8 cellular contexts compared by ENCODE assay signal in the genomic region with DNA sequence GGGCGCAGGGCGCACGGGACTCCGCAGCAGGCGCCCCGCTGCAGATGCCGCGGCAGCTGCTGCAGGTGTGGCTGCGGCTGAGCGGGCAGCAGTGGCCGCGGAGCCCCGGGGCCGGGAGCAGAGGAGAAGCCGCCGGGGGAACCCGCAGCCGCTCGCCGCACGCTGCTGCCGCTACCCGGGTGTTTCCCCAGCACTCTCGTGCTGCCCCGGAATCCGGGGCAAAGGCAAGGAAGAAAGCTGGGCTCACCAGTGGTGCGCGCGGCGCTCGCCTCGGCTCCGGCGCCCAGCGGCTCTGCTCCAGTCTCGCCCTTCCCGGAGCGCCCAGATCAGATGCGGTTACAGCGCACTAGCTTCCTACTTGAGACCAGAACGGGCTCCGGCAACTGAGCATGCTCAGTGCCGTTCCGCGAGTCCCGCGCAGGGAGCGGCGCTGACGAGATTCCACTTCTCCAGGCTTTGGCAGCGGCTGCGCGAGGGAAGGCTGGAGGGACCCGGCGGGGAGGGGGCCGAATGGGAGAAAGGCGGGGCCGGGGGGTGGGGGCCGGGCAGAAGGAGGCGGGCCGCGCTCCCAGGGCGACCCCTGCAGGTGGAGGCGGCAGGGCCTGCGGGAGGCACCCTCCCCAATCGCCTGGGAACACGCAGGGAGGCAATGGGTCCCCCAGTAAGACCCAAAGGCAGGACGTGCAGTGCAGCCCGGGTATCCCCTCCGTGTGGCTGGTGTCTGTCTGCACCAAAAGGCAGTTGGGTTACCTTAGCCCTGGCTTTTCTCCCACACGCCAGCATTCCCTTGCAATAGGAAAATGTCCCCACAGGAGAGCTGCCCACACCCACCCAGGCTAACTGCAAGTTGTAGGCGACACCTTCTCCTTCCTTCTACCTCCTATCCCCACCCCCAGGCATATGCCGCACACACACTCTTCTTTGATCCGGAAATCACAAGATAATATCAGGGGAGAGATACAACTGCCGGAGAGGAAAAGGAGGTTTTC. TPM values are rescaled to one million over a fixed set of nuclear protein-coding genes. Genes with fewer than 3 reads are reported as not detected.
DNase-seq lines count a peak whose midpoint lies in the region; ATAC-seq and TF ChIP-seq lines count a peak whose summit lies in the region.

A gene (minus strand): TSS at position 385 of the 989 bp plus-strand sequence. CDS start 181,288 bp downstream, outside the sequence.

- no peaks in the 10 kb centered on the region for H3K9me2 ChIP-seq in OCI-LY1 (ENCODE audit: low read depth, low read length)

- no peaks in the 10 kb centered on the region for H3K79me2 ChIP-seq in OCI-LY1 (ENCODE audit: insufficient read depth, low read length)

- H3K27me3 ChIP-seq in OCI-LY1 (ENCODE audit: insufficient read depth, low read length) (no peaks in the 10 kb centered on the region), neuron (ENCODE audit: insufficient read depth, low read length) (peaks cover 50% of the 10 kb centered on the region), upper lobe of left lung (peaks cover 0 to 4% (median 0%) of the 10 kb centered on the region in 4 donors)

- no peaks in the 10 kb centered on the region for H3K36me3 ChIP-seq in OCI-LY1 (ENCODE audit: insufficient read depth, low read length)
- H3K36me3 ChIP-seq in neuron (ENCODE audit: insufficient read depth, low read length) = no peaks in the 10 kb centered on the region
- H3K36me3 ChIP-seq in upper lobe of left lung = no peaks in the 10 kb centered on the region

- no peaks in the 10 kb centered on the region for H3F3A ChIP-seq in OCI-LY1 (ENCODE audit: insufficient read depth, low read length)

- no peaks in the 10 kb centered on the region for H3K9me3 ChIP-seq in OCI-LY1 (ENCODE audit: low read length)
- H3K9me3 ChIP-seq in neuron (ENCODE audit: low read length) = no peaks in the 10 kb centered on the region
- no peaks in the 10 kb centered on the region for H3K9me3 ChIP-seq in upper lobe of left lung

- peak; percentile 98 for DNase-seq in EL
- DNase-seq in HuH-7.5 (ENCODE audit: low spot score) = peak; percentile 85
- DNase-seq in germinal center (ENCODE audit: low spot score) = peak; percentile 89
- DNase-seq in upper lobe of left lung = peak; percentile 92 to 96

- no peak within 1 kb of the TSS for H3K27ac Mint-ChIP-seq in activated naive CD4-positive, alpha-beta T cell treated with anti-CD3 and anti-CD28 coated beads, Interleukin-2, amount 50 U/mL, for 24 hours

- H2AFZ ChIP-seq in OCI-LY1 (ENCODE audit: low read length) = no peak within 1 kb of the TSS
- H2AFZ ChIP-seq in neuron (ENCODE audit: low read depth, low read length) = peak within 1 kb of the TSS; percentile 89

- peak within 1 kb of the TSS; percentile 57 for H3K9ac ChIP-seq in OCI-LY1 (ENCODE audit: low read length)

- H3K27ac ChIP-seq in OCI-LY1 (ENCODE audit: low read depth, low read length, poor library complexity, severe bottlenecking) (no peak within 1 kb of the TSS), upper lobe of left lung (peak within 1 kb of the TSS; percentile 78 to 91 (median 86))

- peaks cover 4% of the 10 kb centered on the region for H3K36me3 Mint-ChIP-seq in activated naive CD4-positive, alpha-beta T cell treated with anti-CD3 and anti-CD28 coated beads, Interleukin-2, amount 50 U/mL, for 24 hours

- peaks cover 32% of the 10 kb centered on the region for H3K4me1 ChIP-seq in OCI-LY1 (ENCODE audit: insufficient read depth, low read length, severe bottlenecking)
- peaks cover 11% of the 10 kb centered on the region for H3K4me1 ChIP-seq in neuron (ENCODE audit: insufficient read depth, low read length)
- H3K4me1 ChIP-seq in upper lobe of left lung = peaks cover 8 to 45% (median 17%) of the 10 kb centered on the region in 4 donors

- ATAC-seq in GM21576 (IDR thresholded peaks at IDR 0.05; ENCODE audit: unreplicated experiment) (peak; percentile 41), upper lobe of left lung (ENCODE audit: low FRiP score in 2 of 2) (peak; percentile 95)

- no peaks in the 10 kb centered on the region for H4K20me1 ChIP-seq in OCI-LY1 (ENCODE audit: insufficient read depth, low read length)

- no peak for TF ChIP-seq EP300 in upper lobe of left lung (IDR thresholded peaks at IDR 0.05)

- peak; percentile 56 for TF ChIP-seq CTCF in OCI-LY1 (IDR thresholded peaks at IDR 0.05; ENCODE audit: low read length)
- peak; percentile 50 to 89 (median 68) for TF ChIP-seq CTCF in upper lobe of left lung (IDR thresholded peaks at IDR 0.05)

- peaks cover 51% of the 10 kb centered on the region for H3K27me3 Mint-ChIP-seq in activated naive CD4-positive, alpha-beta T cell treated with anti-CD3 and anti-CD28 coated beads, Interleukin-2, amount 50 U/mL, for 24 hours

- peak within 1 kb of the TSS; percentile 92 for H3K4me2 ChIP-seq in OCI-LY1 (ENCODE audit: low read length)

- H3K4me1 Mint-ChIP-seq in activated naive CD4-positive, alpha-beta T cell treated with anti-CD3 and anti-CD28 coated beads, Interleukin-2, amount 50 U/mL, for 24 hours = peaks cover 26% of the 10 kb centered on the region

- H3K4me3 Mint-ChIP-seq in activated naive CD4-positive, alpha-beta T cell treated with anti-CD3 and anti-CD28 coated beads, Interleukin-2, amount 50 U/mL, for 24 hours = peak within 1 kb of the TSS; percentile 77

- no peaks in the 10 kb centered on the region for H3K9me3 Mint-ChIP-seq in activated naive CD4-positive, alpha-beta T cell treated with anti-CD3 and anti-CD28 coated beads, Interleukin-2, amount 50 U/mL, for 24 hours

- peak in 3 of 4 donors; percentile 44 to 81 (median 75) for TF ChIP-seq POLR2A in upper lobe of left lung (IDR thresholded peaks at IDR 0.05)

- H3K4me3 ChIP-seq in OCI-LY1 (ENCODE audit: low read depth, low read length, poor library complexity, severe bottlenecking) (peak within 1 kb of the TSS; percentile 72), neuron (ENCODE audit: low read length) (peak within 1 kb of the TSS; percentile 64), upper lobe of left lung (peak within 1 kb of the TSS; percentile 66 to 91 (median 80))

- 5 to 21% methylated on average over 8 to 23 of the region's 75 CpGs for WGBS in upper lobe of left lung, 2 donors

RNA-seq across cellular contexts. Expression of the gene that starts here (rescaled TPM):
- 100 to 1,000 TPM in 4 of 6 donors, 10 to 100 TPM in 2; 69.5 to 168 (median 102) TPM for total RNA-seq in upper lobe of left lung
